ENCODE assay signal across 9 cellular contexts in the genomic region with DNA sequence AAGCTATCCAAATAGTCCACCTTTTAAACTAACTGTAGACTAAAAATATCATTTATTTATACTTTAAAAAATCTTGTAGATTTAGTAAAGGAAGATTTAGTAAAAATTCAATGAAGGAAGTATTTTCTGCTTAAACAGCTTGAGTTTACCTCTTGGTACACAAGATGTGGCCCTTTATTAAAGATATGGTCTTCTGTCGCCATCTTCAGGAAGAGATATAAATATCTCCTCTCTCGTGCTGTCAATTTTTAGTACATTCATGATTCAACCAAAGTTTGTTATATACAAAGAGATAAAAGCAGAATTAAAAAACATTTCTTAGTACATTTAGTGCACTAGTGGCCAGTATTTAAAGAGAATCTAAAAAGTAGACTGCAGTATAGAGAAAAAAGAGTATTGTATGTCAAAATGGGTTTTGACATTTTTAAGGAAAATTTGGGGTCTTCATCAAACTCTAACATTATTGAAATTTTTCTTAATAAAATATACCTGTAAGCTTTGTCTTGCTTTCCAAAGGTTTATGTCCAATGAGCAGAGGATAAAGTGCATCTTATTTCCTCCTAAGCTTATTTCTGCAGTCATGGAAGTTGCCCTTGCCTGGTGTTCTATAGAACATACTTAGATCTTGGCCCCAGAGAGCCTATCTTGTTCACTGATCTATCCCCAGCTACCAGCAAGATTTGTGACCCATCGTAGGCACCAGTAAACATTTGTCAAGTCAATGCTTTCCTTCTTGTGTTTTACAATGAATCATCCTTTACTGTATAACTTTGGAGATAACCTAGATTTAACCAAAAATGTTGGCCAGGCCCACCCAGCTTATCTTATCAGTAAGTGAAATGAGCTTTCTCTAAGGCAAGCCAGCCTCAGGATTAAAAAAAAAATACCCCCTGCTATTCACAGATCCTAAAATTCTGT. TPM values are rescaled to one million over a fixed set of nuclear protein-coding genes. Genes with fewer than 3 reads are reported as not detected.
A peak's percentile ranks its signal among the peaks of the same experiment; 100 is the strongest.
DNase-seq lines count a peak whose midpoint lies in the region; ATAC-seq, FAIRE-seq and TF ChIP-seq lines count a peak whose summit lies in the region.
"Had no signal": no experiment of that assay in that cellular context is flagged by ENCODE, and none has a peak within 500 bp of the region (broad histone marks: within the 10 kb centered on the region; RNA-seq: fewer than 3 reads in every experiment).

No MANE protein-coding gene starts in this region.

- peaks cover 44% of the 10 kb centered on the region for H3K27me3 Mint-ChIP-seq in activated T-cell treated with anti-CD3 and anti-CD28 coated beads, Interleukin-2, amount 50 U/mL, for 72 hours (ENCODE audit: low read depth)
- peaks cover 53% of the 10 kb centered on the region for H3K27me3 Mint-ChIP-seq in activated T-helper 1 cell treated with anti-CD3 and anti-CD28 coated beads, Interleukin-12 subunit alpha, Interleukin-12 subunit beta, Interleukin-2, Interleukin-4 antibody, amounts not matched to agents 30 ng/mL and 10 ng/mL and 1 ng/mL, durations not matched to agents 14 hours and 24 hours and 36 hours (ENCODE audit: insufficient read depth)

- FAIRE-seq in HTR-8/SVneo (lab: Jason Lieb, UNC), result no peak

- ATAC-seq in activated T-cell treated with anti-CD3 and anti-CD28 coated beads, Interleukin-2, amount 50 U/mL, for 72 hours (replicated peaks in 1 of 2), result peak; percentile 46 to 70
- peak; percentile 31 for ATAC-seq in mucosa of descending colon

- no peaks in the 10 kb centered on the region for H3K36me3 ChIP-seq in mucosa of descending colon (ENCODE audit: low read depth)

- H3K9me3 ChIP-seq in mucosa of descending colon, result no peaks in the 10 kb centered on the region

- H3K4me1 Mint-ChIP-seq in activated T-cell treated with anti-CD3 and anti-CD28 coated beads, Interleukin-2, amount 50 U/mL, for 72 hours (ENCODE audit: low read depth), result peaks cover 17% of the 10 kb centered on the region
- peaks cover 8% of the 10 kb centered on the region for H3K4me1 Mint-ChIP-seq in activated T-helper 1 cell treated with anti-CD3 and anti-CD28 coated beads, Interleukin-12 subunit alpha, Interleukin-12 subunit beta, Interleukin-2, Interleukin-4 antibody, amounts not matched to agents 30 ng/mL and 10 ng/mL and 1 ng/mL, durations not matched to agents 14 hours and 24 hours and 36 hours (ENCODE audit: low read depth)

- peak overlapping the region in 27 of 59 donors; percentile 2 to 74 (median 32) for H3K27ac ChIP-seq in dorsolateral prefrontal cortex

- TF ChIP-seq CTCF in dorsolateral prefrontal cortex (IDR thresholded peaks at IDR 0.05 in 54 of 56, conservative IDR thresholded peaks at IDR 0.05 in 2 of 56; ENCODE audit: low read depth in 1 of 56, partially characterized antibody in 56 of 56), result peak; percentile 40 to 94 (median 76)
- peak; percentile 27 for TF ChIP-seq CTCF in mucosa of descending colon (IDR thresholded peaks at IDR 0.05)

- intact Hi-C loops in dorsolateral prefrontal cortex (cut with DNase I), result loop anchor here (5.0 to 10.0 kb wide), 6 partner anchors 48 to 593 kb away; a partner anchor contains a TSS
- intact Hi-C loops in mucosa of descending colon (cut with DNase I, micrococcal nuclease), result loop anchor here in 1 of 2 donors (10.0 kb wide), 1 partner anchor 180 kb away; no protein-coding TSS in a partner anchor
- intact Hi-C loops in activated T-helper 1 cell treated with anti-CD3 and anti-CD28 coated beads, Interleukin-12 subunit alpha, Interleukin-12 subunit beta, Interleukin-2, Interleukin-4 antibody, amounts not matched to agents 30 ng/mL and 10 ng/mL and 1 ng/mL, durations not matched to agents 14 hours and 24 hours and 36 hours (cut with micrococcal nuclease), result loop anchor here (1.0 to 2.0 kb wide), 6 partner anchors 18 to 499 kb away; a partner anchor contains a TSS

- no peak overlapping the region for H3K27ac Mint-ChIP-seq in activated T-cell treated with anti-CD3 and anti-CD28 coated beads, Interleukin-2, amount 50 U/mL, for 72 hours
- H3K27ac Mint-ChIP-seq in activated T-helper 1 cell treated with anti-CD3 and anti-CD28 coated beads, Interleukin-12 subunit alpha, Interleukin-12 subunit beta, Interleukin-2, Interleukin-4 antibody, amounts not matched to agents 30 ng/mL and 10 ng/mL and 1 ng/mL, durations not matched to agents 14 hours and 24 hours and 36 hours, result no peak overlapping the region
- H3K27ac Mint-ChIP-seq: activated naive CD4-positive, alpha-beta T cell treated with anti-CD3 and anti-CD28 coated beads, Interleukin-2, amount 50 U/mL, for 72 hours had no signal

- H3K4me3 ChIP-seq in dorsolateral prefrontal cortex, result no peak overlapping the region
- H3K4me3 ChIP-seq in mucosa of descending colon, result no peak overlapping the region

- H3K9me3 Mint-ChIP-seq in activated T-cell treated with anti-CD3 and anti-CD28 coated beads, Interleukin-2, amount 50 U/mL, for 72 hours, result no peaks in the 10 kb centered on the region
- H3K9me3 Mint-ChIP-seq in activated T-helper 1 cell treated with anti-CD3 and anti-CD28 coated beads, Interleukin-12 subunit alpha, Interleukin-12 subunit beta, Interleukin-2, Interleukin-4 antibody, amounts not matched to agents 30 ng/mL and 10 ng/mL and 1 ng/mL, durations not matched to agents 14 hours and 24 hours and 36 hours, result no peaks in the 10 kb centered on the region
- H3K9me3 Mint-ChIP-seq: activated naive CD4-positive, alpha-beta T cell treated with anti-CD3 and anti-CD28 coated beads, Interleukin-2, amount 50 U/mL, for 72 hours had no signal

- H3K4me1 ChIP-seq in mucosa of descending colon (ENCODE audit: low read depth), result peaks cover 4% of the 10 kb centered on the region

- H3K27me3 ChIP-seq in dorsolateral prefrontal cortex, result no peaks in the 10 kb centered on the region

- H3K4me3 Mint-ChIP-seq in activated T-cell treated with anti-CD3 and anti-CD28 coated beads, Interleukin-2, amount 50 U/mL, for 72 hours, result no peak overlapping the region
- no peak overlapping the region for H3K4me3 Mint-ChIP-seq in activated T-helper 1 cell treated with anti-CD3 and anti-CD28 coated beads, Interleukin-12 subunit alpha, Interleukin-12 subunit beta, Interleukin-2, Interleukin-4 antibody, amounts not matched to agents 30 ng/mL and 10 ng/mL and 1 ng/mL, durations not matched to agents 14 hours and 24 hours and 36 hours

- no peaks in the 10 kb centered on the region for H3K36me3 Mint-ChIP-seq in activated T-cell treated with anti-CD3 and anti-CD28 coated beads, Interleukin-2, amount 50 U/mL, for 72 hours (ENCODE audit: insufficient read depth in 2 of 2)
- H3K36me3 Mint-ChIP-seq in activated T-helper 1 cell treated with anti-CD3 and anti-CD28 coated beads, Interleukin-12 subunit alpha, Interleukin-12 subunit beta, Interleukin-2, Interleukin-4 antibody, amounts not matched to agents 30 ng/mL and 10 ng/mL and 1 ng/mL, durations not matched to agents 14 hours and 24 hours and 36 hours (ENCODE audit: low read depth), result no peaks in the 10 kb centered on the region
- H3K36me3 Mint-ChIP-seq: activated naive CD4-positive, alpha-beta T cell treated with anti-CD3 and anti-CD28 coated beads, Interleukin-2, amount 50 U/mL, for 72 hours had no signal

- DNase-seq in activated T-cell treated with anti-CD3 and anti-CD28 coated beads, Interleukin-2, amount 50 U/mL, for 72 hours, result no peak
- DNase-seq in activated T-cell treated with anti-CD3 and anti-CD28 coated beads, Interleukin-2, amount 50 U/mL, for 48 hours, result no peak
- DNase-seq in HTR-8/SVneo (ENCODE audit: insufficient read length, low spot score) (peak; percentile 61), OCI-M1 (lab: John Stamatoyannopoulos, UW) (peak; percentile 74), dorsolateral prefrontal cortex (no peak), mucosa of descending colon (no peak), ureter (ENCODE audit: low spot score) (no peak)
- no peak for DNase-seq in activated T-helper 1 cell treated with anti-CD3 and anti-CD28 coated beads, Interleukin-12 subunit alpha, Interleukin-12 subunit beta, Interleukin-2, Interleukin-4 antibody, amounts not matched to agents 30 ng/mL and 10 ng/mL and 1 ng/mL, durations not matched to agents 14 hours and 24 hours and 36 hours (ENCODE audit: low spot score)

RNA-seq across cellular contexts. Expression of a gene that starts 18.5 kb away (rescaled TPM):
- 1 to 10 TPM in 1 of 2 donors, under 1 TPM in 1; 0.96 to 2.0 TPM for total RNA-seq in activated T-cell treated with anti-CD3 and anti-CD28 coated beads, Interleukin-2, amount 50 U/mL, for 72 hours
- total RNA-seq in dorsolateral prefrontal cortex, result 10 to 100 TPM; 19.0 to 50.3 (median 33.2) TPM
- 1 to 10 TPM; 3.4 to 7.3 (median 5.3) TPM for total RNA-seq in mucosa of descending colon
- 5.4 TPM for total RNA-seq in ureter
- total RNA-seq in activated T-helper 1 cell treated with anti-CD3 and anti-CD28 coated beads, Interleukin-12 subunit alpha, Interleukin-12 subunit beta, Interleukin-2, Interleukin-4 antibody, amounts not matched to agents 30 ng/mL and 10 ng/mL and 1 ng/mL, durations not matched to agents 14 hours and 24 hours and 36 hours, result 0.37 and 0.44 TPM in 2 replicates

Comparison
In these comparisons a context has a peak if more than half of its experiments do, and no peak if none do; other contexts are left out.
1. DNase-seq: peak in HTR-8/SVneo (single experiment) and OCI-M1 (single experiment); none in activated T-cell treated with anti-CD3 and anti-CD28 coated beads, Interleukin-2, amount 50 U/mL, for 72 hours (0 of 2), activated T-cell treated with anti-CD3 and anti-CD28 coated beads, Interleukin-2, amount 50 U/mL, for 48 hours (0 of 2), dorsolateral prefrontal cortex (0 of 10), mucosa of descending colon (0 of 3), ureter (single experiment) and activated T-helper 1 cell treated with anti-CD3 and anti-CD28 coated beads, Interleukin-12 subunit alpha, Interleukin-12 subunit beta, Interleukin-2, Interleukin-4 antibody, amounts not matched to agents 30 ng/mL and 10 ng/mL and 1 ng/mL, durations not matched to agents 14 hours and 24 hours and 36 hours (single experiment).